ENCODE assay signal across 15 cellular contexts in genomic region chr6:84242265-84242664, GRCh38.
"Had no signal": no experiment of that assay in that cellular context is flagged by ENCODE, and none has a peak within 500 bp of the region (broad histone marks: within the 10 kb centered on the region; RNA-seq: fewer than 3 reads in every experiment).

No MANE protein-coding gene starts in this region.

- H3K9me3 ChIP-seq: pancreas, upper lobe of right lung had no signal

- H3K27ac Mint-ChIP-seq: activated naive CD8-positive, alpha-beta T cell; dendritic cell treated with granulocyte-macrophage colony-stimulating factor and Interleukin-4, amounts not matched to agents 40 ng/mL and 50 ng/mL, for 4 days; effector memory CD8-positive, alpha-beta T cell; stimulated activated naive CD8-positive, alpha-beta T cell treated with anti-CD3 and anti-CD28 coated beads, Interleukin-15, Interleukin-2, amounts not matched to agents 100 ng/mL and 50 ng/mL, for 24 hours had no signal

- FAIRE-seq: pancreas had no signal

- H3K36me3 ChIP-seq: brain microvascular endothelial cell, pancreas, upper lobe of right lung had no signal

- H3K4me1 ChIP-seq: pancreas, upper lobe of right lung had no signal

- H3K4me3 ChIP-seq: pancreas, upper lobe of right lung had no signal

- H3K9me3 Mint-ChIP-seq: activated T-cell treated with anti-CD3 and anti-CD28 coated beads, Interleukin-2, amount 50 U/mL, for 4 hours; dendritic cell treated with granulocyte-macrophage colony-stimulating factor and Interleukin-4, amounts not matched to agents 40 ng/mL and 50 ng/mL, for 4 days; effector memory CD8-positive, alpha-beta T cell; stimulated activated naive CD8-positive, alpha-beta T cell treated with anti-CD3 and anti-CD28 coated beads, Interleukin-15, Interleukin-2, amounts not matched to agents 100 ng/mL and 50 ng/mL, for 24 hours had no signal

- DNase-seq: activated CD4-positive, alpha-beta T cell treated with anti-CD3 and anti-CD28 coated beads, Interleukin-2, amount 50 U/mL, for 1 hour; activated gamma-delta T cell; activated T-cell treated with anti-CD3 and anti-CD28 coated beads, Interleukin-2, amount 50 U/mL, for 4 hours; brain microvascular endothelial cell; cerebellar nuclear complex; effector memory CD8-positive, alpha-beta T cell; hippocampal formation; kidney glomerular epithelial cell; pancreas; stimulated activated CD4-positive, alpha-beta T cell treated with anti-CD3 and anti-CD28 coated beads, Interleukin-4, amount 100 ng/mL, for 1 hour; stimulated activated CD8-positive, alpha-beta memory T cell treated with anti-CD3 and anti-CD28 coated beads, Interleukin-4, amount 100 ng/mL, for 48 hours; upper lobe of right lung had no signal

- H3K4me3 Mint-ChIP-seq: activated naive CD8-positive, alpha-beta T cell; activated T-cell treated with anti-CD3 and anti-CD28 coated beads, Interleukin-2, amount 50 U/mL, for 4 hours; dendritic cell treated with granulocyte-macrophage colony-stimulating factor and Interleukin-4, amounts not matched to agents 40 ng/mL and 50 ng/mL, for 4 days; effector memory CD8-positive, alpha-beta T cell; stimulated activated naive CD8-positive, alpha-beta T cell treated with anti-CD3 and anti-CD28 coated beads, Interleukin-15, Interleukin-2, amounts not matched to agents 100 ng/mL and 50 ng/mL, for 24 hours had no signal

- H3K27me3 ChIP-seq: brain microvascular endothelial cell, pancreas had no signal

- H3K27ac ChIP-seq: brain microvascular endothelial cell, pancreas, upper lobe of right lung had no signal

- ATAC-seq: activated T-cell treated with anti-CD3 and anti-CD28 coated beads, Interleukin-2, amount 50 U/mL, for 4 hours; effector memory CD8-positive, alpha-beta T cell; pancreas; upper lobe of right lung had no signal
